ENCODE assay signal across 31 cellular contexts in the genomic region with DNA sequence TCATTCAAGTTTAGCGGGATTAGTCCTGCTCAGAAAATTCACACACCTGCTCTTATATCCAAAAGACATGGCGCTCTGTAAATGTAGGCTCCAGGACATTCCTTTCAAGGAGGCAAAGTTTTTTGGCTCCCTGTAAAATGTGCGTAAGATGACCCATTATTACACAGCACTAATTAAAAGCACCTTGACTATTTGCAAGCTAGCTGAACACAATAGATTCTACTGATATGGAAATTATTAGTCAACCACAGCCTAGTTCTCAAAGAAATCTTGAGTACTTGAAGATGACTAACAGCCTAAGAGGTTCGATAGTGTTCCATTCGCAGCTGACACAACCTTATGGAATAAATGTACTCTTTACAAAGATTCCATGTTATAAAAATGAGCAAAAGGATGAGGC.
DNase-seq lines count a peak whose midpoint lies in the region; ATAC-seq and TF ChIP-seq lines count a peak whose summit lies in the region.
"Had no signal": no experiment of that assay in that cellular context is flagged by ENCODE, and none has a peak within 500 bp of the region (broad histone marks: within the 10 kb centered on the region; RNA-seq: fewer than 3 reads in every experiment).

No MANE protein-coding gene starts in this region.

- no peaks in the 10 kb centered on the region for H3K9me3 ChIP-seq in IMR-90 (ENCODE audit: control insufficient read depth, insufficient read depth, low read length)
- H3K9me3 ChIP-seq: adrenal gland, body of pancreas, Caco-2, pancreas had no signal

- H2BK20ac ChIP-seq in IMR-90 (ENCODE audit: low read depth, low read length), result no peak overlapping the region

- H2AK9ac ChIP-seq in IMR-90 (replicated peaks; ENCODE audit: low read depth, low read length, poor library complexity), result no peak overlapping the region

- no peak for TF ChIP-seq POLR2A in IMR-90 (IDR thresholded peaks at IDR 0.05; ENCODE audit: low read depth, low read length)

- POLR2A ChIA-PET in IMR-90 (lab: Charles Lee; ENCODE audit: unreplicated experiment), result no interaction called here

- H3K9me2 ChIP-seq in GM23338 (ENCODE audit: insufficient read depth), result peaks cover 19% of the 10 kb centered on the region

- no peak overlapping the region for H3K14ac ChIP-seq in IMR-90 (replicated peaks; ENCODE audit: low read depth, low read length)

- H3K79me1 ChIP-seq in IMR-90 (ENCODE audit: low read depth in 1 of 2, low read length in 2 of 2), result no peaks in the 10 kb centered on the region

- dilution Hi-C loops in IMR-90 (cut with HindIII; ENCODE audit: low sequenced_read_pairs, unreplicated experiment), result no loop called here

- H3K9me3 Mint-ChIP-seq in GM23338, result no peaks in the 10 kb centered on the region
- H3K9me3 Mint-ChIP-seq: activated CD4-positive, alpha-beta memory T cell treated with anti-CD3 and anti-CD28 coated beads, Interleukin-2, amount 10 ng/mL, durations not matched to agents 7 days and 5 days; activated naive CD4-positive, alpha-beta T cell treated with anti-CD3 and anti-CD28 coated beads for 36 hours; IgD-negative memory B cell; nephron; type B pancreatic cell had no signal

- in situ Hi-C loops in IMR-90 (cut with MboI; ENCODE audit: low sequenced_read_pairs), result no loop called here

- H4K5ac ChIP-seq in IMR-90 (ENCODE audit: low read depth, low read length), result no peak overlapping the region

- no peak overlapping the region for H3K27ac ChIP-seq in IMR-90 (ENCODE audit: insufficient read depth, low read length)
- H3K27ac ChIP-seq in foreskin keratinocyte, result no peak overlapping the region
- H3K27ac ChIP-seq in GM23338 (ENCODE audit: low read depth), result no peak overlapping the region
- H3K27ac ChIP-seq: adrenal gland, body of pancreas, C4-2B, pancreas had no signal

- no peak overlapping the region for H3K4me3 Mint-ChIP-seq in GM23338
- H3K4me3 Mint-ChIP-seq: activated CD4-positive, alpha-beta memory T cell treated with anti-CD3 and anti-CD28 coated beads, Interleukin-2, amount 10 ng/mL, durations not matched to agents 7 days and 5 days; activated naive CD4-positive, alpha-beta T cell treated with anti-CD3 and anti-CD28 coated beads for 36 hours; IgD-negative memory B cell; nephron; stimulated activated naive B cell treated with anti-CD40 and anti-IgM and Interleukin-4, amounts not matched to agents 10 μg/mL and 1 μg/mL and 100 μg/mL, for 72 hours; T-helper 1 cell treated with Interleukin-12 subunit alpha and Interleukin-12 subunit beta and Interleukin-4 antibody, amounts not matched to agents 30 μg/mL and 1 μg/mL, for 36 hours; type B pancreatic cell had no signal

- no peak overlapping the region for H2BK15ac ChIP-seq in IMR-90 (ENCODE audit: low read depth, low read length)

- H3K4me2 ChIP-seq in IMR-90 (ENCODE audit: low read depth, low read length), result no peak overlapping the region
- H3K4me2 ChIP-seq in GM23338, result no peak overlapping the region

- H3K4me1 ChIP-seq in IMR-90 (ENCODE audit: control insufficient read depth, insufficient read depth, low read length) (no peaks in the 10 kb centered on the region), foreskin keratinocyte (no peaks in the 10 kb centered on the region), GM23338 (ENCODE audit: insufficient read depth) (peaks cover 6% of the 10 kb centered on the region)
- H3K4me1 ChIP-seq: adrenal gland, body of pancreas, Caco-2, pancreas had no signal

- no peaks in the 10 kb centered on the region for H3K27me3 Mint-ChIP-seq in GM23338 (ENCODE audit: insufficient read depth, low read depth, poor library complexity)
- H3K27me3 Mint-ChIP-seq: activated CD4-positive, alpha-beta memory T cell treated with anti-CD3 and anti-CD28 coated beads, Interleukin-2, amount 10 ng/mL, durations not matched to agents 7 days and 5 days; IgD-negative memory B cell; stimulated activated naive B cell treated with anti-CD40 and anti-IgM and Interleukin-4, amounts not matched to agents 10 μg/mL and 1 μg/mL and 100 μg/mL, for 72 hours; type B pancreatic cell had no signal

- H3K79me2 ChIP-seq in GM23338 (replicated peaks; ENCODE audit: insufficient read depth), result no peaks in the 10 kb centered on the region

- BruUV-seq in IMR-90 (replicated peaks; lab: Mats Ljungman, UMichigan), result no TSS peak

- H4K20me1 ChIP-seq in IMR-90 (ENCODE audit: insufficient read depth, low read length), result no peaks in the 10 kb centered on the region
- no peaks in the 10 kb centered on the region for H4K20me1 ChIP-seq in GM23338 (replicated peaks; ENCODE audit: insufficient read depth)

- H3K4me3 ChIP-seq in IMR-90 (ENCODE audit: insufficient read depth, low read depth, low read length) (no peak overlapping the region), cardiac fibroblast (replicated peaks in 1 of 2; ENCODE audit: low read depth in 2 of 2, low read length in 2 of 2) (no peak overlapping the region), GM23338 (no peak overlapping the region)
- H3K4me3 ChIP-seq: adrenal gland, body of pancreas, lung, pancreas had no signal

- no peak overlapping the region for H3K18ac ChIP-seq in IMR-90 (ENCODE audit: low read depth, low read length)

- no peaks in the 10 kb centered on the region for H3K36me3 Mint-ChIP-seq in GM23338 (ENCODE audit: low read depth)
- H3K36me3 Mint-ChIP-seq: stimulated activated naive B cell treated with anti-CD40 and anti-IgM and Interleukin-4, amounts not matched to agents 10 μg/mL and 1 μg/mL and 100 μg/mL, for 72 hours had no signal

- 100% methylated on average over 1 of the region's 5 CpGs; no CpG with 5 or more reads in 1 of the 2 experiments for WGBS in IMR-90 (ENCODE audit: extremely low coverage in 2 of 2, insufficient read length in 1 of 2), 2 experiments

- no peaks in the 10 kb centered on the region for H3F3A ChIP-seq in GM23338 (replicated peaks; ENCODE audit: low read depth)

- no peak overlapping the region for H4K91ac ChIP-seq in IMR-90 (ENCODE audit: insufficient read depth, low read depth, low read length)

- intact Hi-C loops in IMR-90 (cut with micrococcal nuclease), result loop anchor here (10.0 kb wide), 1 partner anchor 836 kb away; no protein-coding TSS in a partner anchor
- intact Hi-C loops in sciatic nerve (cut with DNase I), result no loop called here

- H2AFZ ChIP-seq in IMR-90 (replicated peaks; ENCODE audit: low read length, poor library complexity), result no peak overlapping the region
- no peak overlapping the region for H2AFZ ChIP-seq in GM23338

- H3K36me3 ChIP-seq in IMR-90 (ENCODE audit: control insufficient read depth, insufficient read depth, low read length) (peaks cover 7% of the 10 kb centered on the region), GM23338 (ENCODE audit: insufficient read depth) (no peaks in the 10 kb centered on the region)
- H3K36me3 ChIP-seq: adrenal gland, pancreas had no signal

- no peak overlapping the region for H2AK5ac ChIP-seq in IMR-90 (ENCODE audit: low read depth, low read length)

- no peaks in the 10 kb centered on the region for H3K9me1 ChIP-seq in IMR-90 (ENCODE audit: insufficient read depth, low read length)

- no peak overlapping the region for H2BK120ac ChIP-seq in IMR-90 (ENCODE audit: low read depth, low read length)

- no peak overlapping the region for H3K4ac ChIP-seq in IMR-90 (ENCODE audit: low read depth, low read length)

- DNase-seq in AG20443 (ENCODE audit: low spot score), result peak; percentile 45
- peak; percentile 48 for DNase-seq in IMR-90
- peak; percentile 30 to 62 for DNase-seq in cardiac fibroblast (ENCODE audit: low read depth in 2 of 2)
- DNase-seq in foreskin keratinocyte, result peak in 1 of 2 donors; percentile 57
- DNase-seq in sciatic nerve (ENCODE audit: low spot score), result no peak
- no peak for DNase-seq in GDM1 (lab: John Stamatoyannopoulos, UW)
- no peak for DNase-seq in GM23338 (ENCODE audit: low spot score)
- DNase-seq in activated CD4-positive, alpha-beta T cell treated with anti-CD3 and anti-CD28 coated beads, Interleukin-2, amount 50 U/mL, for 4 hours, result no peak
- DNase-seq: activated CD4-positive, alpha-beta memory T cell treated with anti-CD3 and anti-CD28 coated beads, Interleukin-2, amount 10 ng/mL, durations not matched to agents 7 days and 5 days; activated CD4-positive, alpha-beta T cell treated with anti-CD3 and anti-CD28 coated beads for 1 hour; activated CD8-positive, alpha-beta memory T cell treated with anti-CD3 and anti-CD28 coated beads, Interleukin-2, amount 50 U/mL, for 4 hours; activated naive CD4-positive, alpha-beta T cell treated with anti-CD3 and anti-CD28 coated beads for 36 hours; adrenal gland; body of pancreas; Caco-2; DMS53; GF-D8; kidney glomerular epithelial cell; NCI-H1694; NCI-H2171 treated with DMSO at 0.1 percent for 48 hours; NCI-H510A; pancreas; RPMI8226; small intestine; stimulated activated naive B cell treated with anti-CD40 and anti-IgM and Interleukin-4, amounts not matched to agents 10 μg/mL and 1 μg/mL and 100 μg/mL, for 72 hours had no signal

- H3K27ac Mint-ChIP-seq in GM23338, result no peak overlapping the region
- H3K27ac Mint-ChIP-seq: activated CD4-positive, alpha-beta memory T cell treated with anti-CD3 and anti-CD28 coated beads, Interleukin-2, amount 10 ng/mL, durations not matched to agents 7 days and 5 days; activated naive CD4-positive, alpha-beta T cell treated with anti-CD3 and anti-CD28 coated beads for 36 hours; IgD-negative memory B cell; nephron; stimulated activated naive B cell treated with anti-CD40 and anti-IgM and Interleukin-4, amounts not matched to agents 10 μg/mL and 1 μg/mL and 100 μg/mL, for 72 hours; T-helper 1 cell treated with Interleukin-12 subunit alpha and Interleukin-12 subunit beta and Interleukin-4 antibody, amounts not matched to agents 30 μg/mL and 1 μg/mL, for 36 hours; type B pancreatic cell had no signal

- no peak overlapping the region for H4K8ac ChIP-seq in IMR-90 (ENCODE audit: low read depth in 2 of 2, low read length in 2 of 2)

- ATAC-seq in IMR-90 (ENCODE audit: low read depth), result no peak
- ATAC-seq in foreskin keratinocyte, result peak; percentile 72
- no peak for ATAC-seq in sciatic nerve
- no peak for ATAC-seq in GM23338
- ATAC-seq: body of pancreas; pancreas; stimulated activated naive B cell treated with anti-CD40 and anti-IgM and Interleukin-4, amounts not matched to agents 10 μg/mL and 1 μg/mL and 100 μg/mL, for 72 hours had no signal

- H3K9ac ChIP-seq in IMR-90 (ENCODE audit: low read depth, low read length), result no peak overlapping the region

- no peak for TF ChIP-seq CTCF in IMR-90 (conservative IDR thresholded peaks at IDR 0.05; ENCODE audit: low read depth, low read length)
- no peak for TF ChIP-seq CTCF in cardiac fibroblast (IDR thresholded peaks at IDR 0.05; ENCODE audit: low read depth, low read length)
- no peak for TF ChIP-seq CTCF in foreskin keratinocyte (conservative IDR thresholded peaks at IDR 0.05)
- no peak for TF ChIP-seq CTCF in GM23338 (conservative IDR thresholded peaks at IDR 0.05; ENCODE audit: low read depth in 2 of 2)

- CTCF ChIA-PET in IMR-90 (lab: Yijun Ruan, JAX), result interaction anchor here (0.5 to 1.4 kb wide), 2 partner anchors 98 to 515 kb away, joined by 3 to 4 read pairs; no protein-coding TSS in a partner anchor

- peaks cover 11% of the 10 kb centered on the region for H3K4me1 Mint-ChIP-seq in GM23338
- H3K4me1 Mint-ChIP-seq: activated CD4-positive, alpha-beta memory T cell treated with anti-CD3 and anti-CD28 coated beads, Interleukin-2, amount 10 ng/mL, durations not matched to agents 7 days and 5 days; stimulated activated naive B cell treated with anti-CD40 and anti-IgM and Interleukin-4, amounts not matched to agents 10 μg/mL and 1 μg/mL and 100 μg/mL, for 72 hours had no signal

- no peak overlapping the region for H3K56ac ChIP-seq in IMR-90 (ENCODE audit: extremely low read depth, insufficient read depth, low read length)

- H3K27me3 ChIP-seq in IMR-90 (ENCODE audit: control insufficient read depth, insufficient read depth, low read length) (no peaks in the 10 kb centered on the region), foreskin keratinocyte (no peaks in the 10 kb centered on the region), GM23338 (ENCODE audit: insufficient read depth) (no peaks in the 10 kb centered on the region)
- H3K27me3 ChIP-seq: adrenal gland, body of pancreas, pancreas had no signal

- TF ChIP-seq RAD21 in IMR-90 (IDR thresholded peaks at IDR 0.05; ENCODE audit: low read length), result no peak

- no peak overlapping the region for H2BK5ac ChIP-seq in IMR-90 (ENCODE audit: low read depth, low read length, poor library complexity, severe bottlenecking)

- no peak overlapping the region for H3K23ac ChIP-seq in IMR-90 (ENCODE audit: low read depth, low read length)

Comparison
In these comparisons a context has a peak if more than half of its experiments do, and no peak if none do; other contexts are left out.
1. DNase-seq: peak in AG20443 (single experiment), IMR-90 (single experiment) and cardiac fibroblast (2 of 2); none in sciatic nerve (single experiment), GDM1 (single experiment), GM23338 (single experiment) and activated CD4-positive, alpha-beta T cell treated with anti-CD3 and anti-CD28 coated beads, Interleukin-2, amount 50 U/mL, for 4 hours (0 of 2).